In the genomic region with DNA sequence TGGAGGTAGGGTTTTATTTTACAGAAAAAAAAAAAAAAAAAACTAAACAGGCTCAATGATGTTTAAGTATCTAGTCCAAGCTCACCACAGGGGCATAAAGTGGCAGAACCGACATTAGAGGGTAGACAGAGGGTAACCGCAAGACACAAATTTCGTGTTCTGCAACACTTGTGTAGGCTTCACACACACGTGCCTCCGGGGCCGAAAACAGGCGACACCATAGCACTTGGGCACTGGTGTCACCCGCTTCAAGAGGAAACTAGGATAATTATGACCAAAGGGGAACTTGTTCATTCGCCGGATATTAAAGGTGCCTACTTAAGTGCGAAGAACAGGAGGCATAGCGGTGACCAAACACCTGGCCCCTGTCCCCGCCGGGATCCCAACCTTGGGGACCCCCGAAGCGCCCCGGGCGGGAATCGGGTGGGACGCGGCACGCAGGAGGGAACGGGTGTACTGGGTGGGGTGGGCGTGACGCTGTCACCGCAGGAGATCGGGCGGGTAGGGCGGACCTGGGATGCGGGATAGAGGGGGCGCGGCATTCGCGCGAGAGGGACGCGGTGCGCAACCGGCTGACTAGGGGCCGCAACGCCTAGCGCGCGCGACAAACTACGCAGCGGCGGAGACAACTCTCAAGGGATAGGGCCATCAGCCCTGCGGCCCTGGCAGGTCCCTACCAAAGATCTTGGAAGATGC, we compare ENCODE assay signal across 8 cellular contexts. TPM values are rescaled to one million over a fixed set of nuclear protein-coding genes. Genes with fewer than 3 reads are reported as not detected.
DNase-seq lines count a peak whose midpoint lies in the region; ATAC-seq lines count a peak whose summit lies in the region.

No MANE protein-coding gene starts in this region.

- peak overlapping the region; percentile 61 to 98 (median 85) for H3K4me3 ChIP-seq in skin epidermis

- H3K27ac Mint-ChIP-seq in activated naive CD4-positive, alpha-beta T cell treated with anti-CD3 and anti-CD28 coated beads, Interleukin-2, amount 50 U/mL, for 24 hours, result peak overlapping the region; percentile 89

- H3K27ac ChIP-seq in skin epidermis, result peak overlapping the region in 19 of 21 experiments; percentile 49 to 90 (median 78)

- no peaks in the 10 kb centered on the region for H3K9me3 Mint-ChIP-seq in activated naive CD4-positive, alpha-beta T cell treated with anti-CD3 and anti-CD28 coated beads, Interleukin-2, amount 50 U/mL, for 24 hours

- H3K36me3 Mint-ChIP-seq in activated naive CD4-positive, alpha-beta T cell treated with anti-CD3 and anti-CD28 coated beads, Interleukin-2, amount 50 U/mL, for 24 hours, result peaks cover 14% of the 10 kb centered on the region

- H3K4me1 Mint-ChIP-seq in activated naive CD4-positive, alpha-beta T cell treated with anti-CD3 and anti-CD28 coated beads, Interleukin-2, amount 50 U/mL, for 24 hours, result peaks cover 69% of the 10 kb centered on the region

- peak overlapping the region; percentile 94 for H3K4me3 Mint-ChIP-seq in activated naive CD4-positive, alpha-beta T cell treated with anti-CD3 and anti-CD28 coated beads, Interleukin-2, amount 50 U/mL, for 24 hours

- H3K27me3 Mint-ChIP-seq in activated naive CD4-positive, alpha-beta T cell treated with anti-CD3 and anti-CD28 coated beads, Interleukin-2, amount 50 U/mL, for 24 hours, result no peaks in the 10 kb centered on the region

- ATAC-seq in GM19351 (IDR thresholded peaks at IDR 0.05; ENCODE audit: unreplicated experiment) (peak; percentile 23), HG03378 (IDR thresholded peaks at IDR 0.05; ENCODE audit: unreplicated experiment) (peak; percentile 18)

- DNase-seq in COLO668 (lab: John Stamatoyannopoulos, UW; ENCODE audit: unreplicated experiment) (peak; percentile 80), RPMI7951 (ENCODE audit: low read depth) (peak; percentile 36), hepatic stellate cell (ENCODE audit: low spot score) (peak; percentile 12), midbrain (lab: John Stamatoyannopoulos, UW) (no peak)

RNA-seq across cellular contexts. Expression of gene MZT1, which starts 0.6 kb away (rescaled TPM):
- total RNA-seq in RPMI7951 (2014; rRNA removed; shearing (Covaris generic)), result 70.0 and 77.7 TPM in 2 replicates

RNA-seq across cellular contexts. Expression of gene BORA, which starts 0.9 kb away (rescaled TPM):
- 26.0 and 32.7 TPM in 2 replicates for total RNA-seq in RPMI7951 (2014; rRNA removed; shearing (Covaris generic))

RNA-seq across cellular contexts. Expression of gene DIS3, which starts 54.8 kb away (rescaled TPM):
- 27.0 and 32.0 TPM in 2 replicates for total RNA-seq in RPMI7951 (2014; rRNA removed; shearing (Covaris generic))

RNA-seq across cellular contexts. Expression of gene PIBF1, which starts 55.1 kb away (rescaled TPM):
- 19.3 and 20.4 TPM in 2 replicates for total RNA-seq in RPMI7951 (2014; rRNA removed; shearing (Covaris generic))
